ENCODE assay signal across 17 cellular contexts in the genomic region with DNA sequence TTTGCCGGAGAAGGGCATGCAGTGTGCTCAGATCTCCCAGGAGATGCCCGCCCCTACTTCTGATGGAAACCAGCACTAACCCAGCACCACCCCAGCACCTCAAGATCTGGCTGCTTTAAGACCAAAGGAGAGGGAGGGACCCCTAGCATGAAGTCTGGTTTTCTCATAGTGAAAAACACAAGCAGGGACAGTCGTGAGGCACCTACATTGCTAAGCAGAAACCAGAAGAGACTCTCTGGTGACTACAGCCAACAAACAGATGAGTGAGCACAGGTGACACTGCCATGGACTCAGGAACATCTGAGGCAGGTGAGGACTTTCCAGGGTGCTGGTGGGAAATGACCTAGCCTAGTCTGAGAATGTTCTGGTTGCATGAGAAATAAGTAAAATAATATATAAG. TPM values are rescaled to one million over a fixed set of nuclear protein-coding genes. Genes with fewer than 3 reads are reported as not detected.
A peak's percentile ranks its signal among the peaks of the same experiment; 100 is the strongest.
DNase-seq lines count a peak whose midpoint lies in the region; ATAC-seq, FAIRE-seq and TF ChIP-seq lines count a peak whose summit lies in the region.
"Had no signal": no experiment of that assay in that cellular context is flagged by ENCODE, and none has a peak within 500 bp of the region (broad histone marks: within the 10 kb centered on the region; RNA-seq: fewer than 3 reads in every experiment).

No MANE protein-coding gene starts in this region.

- FAIRE-seq in GM12878 (lab: Jason Lieb, UNC): peak; percentile 41
- FAIRE-seq: G401.6, GM12891, H54 had no signal

- TF ChIP-seq CTCF in GM12878 (IDR thresholded peaks at IDR 0.05 in 2 of 3, conservative IDR thresholded peaks at IDR 0.05 in 1 of 3; ENCODE audit: control insufficient read depth in 2 of 3, extremely low read depth in 1 of 3, insufficient read depth in 1 of 3, low read depth in 3 of 3, low read length in 3 of 3): no peak

- H3K9ac ChIP-seq in GM12878 (ENCODE audit: control insufficient read depth, insufficient read depth, low read length): no peak overlapping the region

- SMC1A ChIA-PET in GM12878 (lab: Charles Lee; ENCODE audit: uncharacterized antibody, unreplicated experiment): interaction anchor here (4.3 to 4.9 kb wide), 2 partner anchors 39 to 224 kb away, joined by 22 to 37 read pairs; no protein-coding TSS in a partner anchor

- no peak overlapping the region for H2AFZ ChIP-seq in GM12878 (ENCODE audit: control insufficient read depth, low read depth, low read length)

- H3K4me1 Mint-ChIP-seq in activated T-cell treated with anti-CD3 and anti-CD28 coated beads, Interleukin-2, amount 50 U/mL, for 72 hours (ENCODE audit: low read depth): peaks cover 41% of the 10 kb centered on the region

- CTCF ChIA-PET in GM12878 (lab: Yijun Ruan, JAX): interaction anchor here (0.6 to 1.2 kb wide), 2 partner anchors 32 to 192 kb away, joined by 3 read pairs; no protein-coding TSS in a partner anchor

- intact Hi-C loops in GM12878 (cut with micrococcal nuclease; ENCODE audit: unreplicated experiment): loop anchor here (10.0 kb wide), 1 partner anchor 468 kb away; no protein-coding TSS in a partner anchor
- intact Hi-C loops in cardiac septum (cut with DNase I): loop anchor here (10.0 kb wide), 1 partner anchor 218 kb away; no protein-coding TSS in a partner anchor

- ATAC-seq in activated T-cell treated with anti-CD3 and anti-CD28 coated beads, Interleukin-2, amount 50 U/mL, for 72 hours (replicated peaks in 1 of 2): peak; percentile 42 to 65
- ATAC-seq in GM12878 (no peak), GM18505 (IDR thresholded peaks at IDR 0.05; ENCODE audit: unreplicated experiment) (no peak)
- peak; percentile 37 for ATAC-seq in stimulated activated naive CD8-positive, alpha-beta T cell treated with anti-CD3 and anti-CD28 coated beads, Interleukin-15, Interleukin-2, amounts not matched to agents 100 U/mL and 50 U/mL, for 24 hours

- no peak for TF ChIP-seq EP300 in GM12878 (IDR thresholded peaks at IDR 0.05; ENCODE audit: borderline replicate concordance in 1 of 2, control insufficient read depth in 1 of 2, low read depth in 2 of 2, low read length in 2 of 2)

- no peaks in the 10 kb centered on the region for H3K27me3 Mint-ChIP-seq in activated T-cell treated with anti-CD3 and anti-CD28 coated beads, Interleukin-2, amount 50 U/mL, for 72 hours (ENCODE audit: low read depth)
- H3K27me3 Mint-ChIP-seq: CD4-positive, alpha-beta memory T cell had no signal

- no peak for DNase-seq in activated T-cell treated with anti-CD3 and anti-CD28 coated beads, Interleukin-2, amount 50 U/mL, for 72 hours
- no peak for DNase-seq in activated T-cell treated with anti-CD3 and anti-CD28 coated beads, Interleukin-2, amount 50 U/mL, for 48 hours
- DNase-seq in GM12878 (ENCODE audit: low read depth, low spot score) (no peak), cardiac septum (ENCODE audit: low spot score) (no peak)
- no peak for DNase-seq in stimulated activated naive CD8-positive, alpha-beta T cell treated with anti-CD3 and anti-CD28 coated beads, Interleukin-15, Interleukin-2, amounts not matched to agents 100 U/mL and 50 U/mL, for 24 hours
- DNase-seq: C1 segment of cervical spinal cord; Caco-2; CD4-positive, alpha-beta memory T cell; DMS153; DND-41; GOT3; HFFc6 had no signal

- TF ChIP-seq POLR2A in GM12878 (IDR thresholded peaks at IDR 0.05; ENCODE audit: low read depth, low read length) (no peak), GM18505 (IDR thresholded peaks at IDR 0.05; ENCODE audit: borderline replicate concordance, extremely low read depth, insufficient read depth, insufficient read length) (no peak)

- in situ Hi-C loops in GM12878 (cut with MboI): no loop called here

- H3K4me3 Mint-ChIP-seq in activated T-cell treated with anti-CD3 and anti-CD28 coated beads, Interleukin-2, amount 50 U/mL, for 72 hours: peak overlapping the region in 1 of 2 donors; percentile 10
- H3K4me3 Mint-ChIP-seq: CD4-positive, alpha-beta memory T cell; HFFc6 had no signal

- H3K27me3 ChIP-seq in GM12878 (replicated peaks in 1 of 2; ENCODE audit: control insufficient read depth in 2 of 2, insufficient read depth in 2 of 2, low read length in 1 of 2): no peaks in the 10 kb centered on the region

- no peaks in the 10 kb centered on the region for H3K79me2 ChIP-seq in GM12878 (ENCODE audit: control insufficient read depth, insufficient read depth, low read length)

- H4K20me1 ChIP-seq in GM12878 (ENCODE audit: control insufficient read depth, insufficient read depth): no peaks in the 10 kb centered on the region

- no peak overlapping the region for H3K4me2 ChIP-seq in GM12878 (ENCODE audit: control insufficient read depth, insufficient read depth)

- RAD21 ChIA-PET in GM12878 (lab: Charles Lee; ENCODE audit: unreplicated experiment): no interaction called here

- 27% methylated on average over 3 of the region's 3 CpGs for WGBS in GM12878 (ENCODE audit: insufficient coverage, insufficient replicate concordance, low lambda C conversion rate, missing lambda C conversion rate)

- H3K9me3 Mint-ChIP-seq in activated T-cell treated with anti-CD3 and anti-CD28 coated beads, Interleukin-2, amount 50 U/mL, for 72 hours: no peaks in the 10 kb centered on the region
- H3K9me3 Mint-ChIP-seq: HFFc6 had no signal

- no peak overlapping the region for H3K27ac Mint-ChIP-seq in activated T-cell treated with anti-CD3 and anti-CD28 coated beads, Interleukin-2, amount 50 U/mL, for 72 hours
- H3K27ac Mint-ChIP-seq: HFFc6 had no signal

- POLR2A ChIA-PET in GM12878 (lab: Charles Lee): interaction anchor here (0.7 kb wide), 1 partner anchor 37 kb away, joined by 8 read pairs; no protein-coding TSS in a partner anchor

- H3K36me3 ChIP-seq in GM12878 (ENCODE audit: control insufficient read depth in 2 of 2, insufficient read depth in 2 of 2, low read length in 1 of 2): no peaks in the 10 kb centered on the region
- H3K36me3 ChIP-seq: HAP-1 had no signal

- no peaks in the 10 kb centered on the region for H3K36me3 Mint-ChIP-seq in activated T-cell treated with anti-CD3 and anti-CD28 coated beads, Interleukin-2, amount 50 U/mL, for 72 hours (ENCODE audit: insufficient read depth in 2 of 2)
- H3K36me3 Mint-ChIP-seq: CD4-positive, alpha-beta memory T cell had no signal

- H3K27ac ChIP-seq in GM12878 (ENCODE audit: control insufficient read depth, insufficient read depth): no peak overlapping the region

- no peak overlapping the region for H3K4me3 ChIP-seq in GM12878
- H3K4me3 ChIP-seq: HAP-1 had no signal

- no peaks in the 10 kb centered on the region for H3K9me3 ChIP-seq in GM12878 (replicated peaks; ENCODE audit: control insufficient read depth, insufficient read depth, low read length)
- H3K9me3 ChIP-seq: Caco-2, HAP-1 had no signal

- no peak for TF ChIP-seq RAD21 in GM12878 (IDR thresholded peaks at IDR 0.05; ENCODE audit: insufficient read depth, low read depth, low read length)

- BruUV-seq in GM12878 (replicated peaks; lab: Mats Ljungman, UMichigan): no TSS peak

- H3K4me1 ChIP-seq in GM12878 (ENCODE audit: control insufficient read depth, insufficient read depth, low read length): peaks cover 16% of the 10 kb centered on the region
- H3K4me1 ChIP-seq: Caco-2, HAP-1 had no signal

TF ChIP-seq in GM12878, 131 proteins besides CTCF, POLR2A, EP300 and RAD21 (continues in another document):
- no peak for TF ChIP-seq IRF4 (IDR thresholded peaks at IDR 0.05; ENCODE audit: low read depth, low read length)

RNA-seq across cellular contexts. Expression of a gene that starts 43.8 kb away (rescaled TPM):
- total RNA-seq in activated T-cell treated with anti-CD3 and anti-CD28 coated beads, Interleukin-2, amount 50 U/mL, for 72 hours: 100 to 1,000 TPM; 416 to 532 TPM
- 492 and 493 TPM in 2 replicates for total RNA-seq in GM12878 (2013; cell fraction: nucleolus; rRNA removed)
- 298 and 306 TPM in 2 replicates for total RNA-seq in GM12878 (2014; rRNA removed)
- total RNA-seq in GM12878 (2014; rRNA removed; fragmentation: Illumina TruSeq; extraction: Trizol): 644 and 702 TPM in 2 replicates
- total RNA-seq in GM12878 (2021): 511 and 557 TPM in 2 replicates
- polyA plus RNA-seq in GM12878 (2011; ENCODE audit: low read depth): 428 TPM
- 443 and 639 TPM in 2 replicates for polyA plus RNA-seq in GM12878 (2011; rRNA removed)
- polyA plus RNA-seq in GM12878 (2011; cell fraction: cytosol; rRNA removed): 135 and 136 TPM in 2 replicates
- polyA plus RNA-seq in GM12878 (2011; cell fraction: nucleus; rRNA removed): 477 and 595 TPM in 2 replicates
- 568 and 601 TPM in 2 replicates for polyA plus RNA-seq in GM12878 (2012)
- 715 and 780 TPM in 2 replicates for polyA plus RNA-seq in GM12878 (2014; fragmentation: Illumina TruSeq; extraction: Trizol)
- polyA plus RNA-seq in GM12878 (2014; fragmentation: Nextera tagmentation; extraction: Ambion mirVana): 100 to 1,000 TPM; 254 to 414 TPM
- polyA plus RNA-seq in GM12878 (2014; rRNA removed): 495 and 564 TPM in 2 replicates
- 100 to 1,000 TPM; 936 to 968 TPM for polyA plus RNA-seq in GM12878 (2016; fragmentation: Nextera tagmentation; extraction: Ambion mirVana)
- polyA minus RNA-seq in GM12878 (2011; rRNA and poly(A)+ RNA removed): 148 and 211 TPM in 2 replicates
- polyA minus RNA-seq in GM12878 (2011; cell fraction: cytosol; rRNA and poly(A)+ RNA removed): 90.8 and 99.4 TPM in 2 replicates
- 145 and 205 TPM in 2 replicates for polyA minus RNA-seq in GM12878 (2011; cell fraction: nucleus; rRNA and poly(A)+ RNA removed)
- total RNA-seq in cardiac septum: 433 TPM

RNA-seq across cellular contexts. Expression of a gene that starts 45.4 kb away (rescaled TPM):
- 1 to 10 TPM; 5.6 to 8.0 TPM for total RNA-seq in activated T-cell treated with anti-CD3 and anti-CD28 coated beads, Interleukin-2, amount 50 U/mL, for 72 hours
- total RNA-seq in GM12878 (2013; cell fraction: nucleolus; rRNA removed): 13.1 and 16.1 TPM in 2 replicates
- total RNA-seq in GM12878 (2014; rRNA removed) (8.1 and 9.8 TPM in 2 replicates), GM12878 (2014; rRNA removed; fragmentation: Illumina TruSeq; extraction: Trizol) (7.3 and 8.2 TPM in 2 replicates), GM12878 (2021) (10.0 and 10.1 TPM in 2 replicates), cardiac septum (4.7 TPM)
- polyA plus RNA-seq in GM12878 (2011; ENCODE audit: low read depth): 2.4 TPM
- polyA plus RNA-seq in GM12878 (2011; rRNA removed) (2.5 and 2.6 TPM in 2 replicates), GM12878 (2014; fragmentation: Illumina TruSeq; extraction: Trizol) (4.2 and 5.2 TPM in 2 replicates), GM12878 (2014; fragmentation: Nextera tagmentation; extraction: Ambion mirVana) (10 to 100 TPM in 1 of 2 experiments, 1 to 10 TPM in 1; 2.0 to 12.4 TPM), GM12878 (2014; rRNA removed) (5.1 and 5.4 TPM in 2 replicates), GM12878 (2016; fragmentation: Nextera tagmentation; extraction: Ambion mirVana) (1 to 10 TPM; 4.8 to 6.6 TPM)
- 2.2 and 2.8 TPM in 2 replicates for polyA plus RNA-seq in GM12878 (2011; cell fraction: cytosol; rRNA removed)
- 2.7 and 3.3 TPM in 2 replicates for polyA plus RNA-seq in GM12878 (2011; cell fraction: nucleus; rRNA removed)
- polyA plus RNA-seq in GM12878 (2012): 1.8 and 2.5 TPM in 2 replicates
- polyA minus RNA-seq in GM12878 (2011; rRNA and poly(A)+ RNA removed): 7.1 and 8.9 TPM in 2 replicates
- 2.3 and 3.7 TPM in 2 replicates for polyA minus RNA-seq in GM12878 (2011; cell fraction: cytosol; rRNA and poly(A)+ RNA removed)
- 2.5 and 4.0 TPM in 2 replicates for polyA minus RNA-seq in GM12878 (2011; cell fraction: nucleus; rRNA and poly(A)+ RNA removed)

Comparison
In these comparisons a context has a peak if more than half of its experiments do, and no peak if none do; other contexts are left out.
1. ATAC-seq: peak in activated T-cell treated with anti-CD3 and anti-CD28 coated beads, Interleukin-2, amount 50 U/mL, for 72 hours (2 of 2) and stimulated activated naive CD8-positive, alpha-beta T cell treated with anti-CD3 and anti-CD28 coated beads, Interleukin-15, Interleukin-2, amounts not matched to agents 100 U/mL and 50 U/mL, for 24 hours (single experiment); none in GM12878 (single experiment) and GM18505 (single experiment).